Comparison of ENCODE assay signal across 8 cellular contexts in the genomic region with DNA sequence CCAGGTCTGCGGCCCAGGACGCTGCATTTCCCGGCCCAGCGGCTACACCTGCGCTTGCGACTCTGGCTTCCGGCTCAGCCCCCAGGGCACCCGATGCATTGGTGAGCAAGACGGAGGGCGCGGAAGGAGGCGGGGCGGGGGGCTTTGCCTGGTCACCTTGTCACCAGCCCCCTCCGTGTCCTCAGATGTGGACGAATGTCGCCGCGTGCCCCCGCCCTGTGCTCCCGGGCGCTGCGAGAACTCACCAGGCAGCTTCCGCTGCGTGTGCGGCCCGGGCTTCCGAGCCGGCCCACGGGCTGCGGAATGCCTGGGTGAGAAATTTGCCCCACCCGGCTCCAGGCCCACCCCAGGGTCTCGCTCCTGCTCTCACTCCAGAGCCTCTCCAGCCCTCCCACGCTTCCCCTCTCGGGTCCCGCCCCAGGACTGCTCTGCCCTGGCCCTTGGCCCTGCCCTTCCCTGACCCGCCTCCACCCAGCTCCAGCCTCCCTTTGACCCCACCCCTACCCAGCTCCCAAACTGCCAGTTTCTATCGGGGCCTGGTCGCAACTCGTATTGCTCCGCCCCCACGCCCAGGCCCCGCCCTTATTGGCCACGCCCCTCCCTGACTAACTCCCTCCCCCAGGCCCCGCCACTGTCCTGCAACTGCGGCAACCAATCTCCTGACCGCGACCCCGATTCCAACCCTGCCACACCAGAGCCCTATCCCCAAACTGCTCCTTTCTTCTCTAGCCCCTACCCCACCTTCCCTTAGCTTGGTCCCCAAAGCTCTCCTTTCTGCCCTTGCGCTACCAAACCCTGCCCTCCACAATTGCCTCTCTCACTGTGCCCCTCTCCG. TPM values are rescaled to one million over a fixed set of nuclear protein-coding genes. Genes with fewer than 3 reads are reported as not detected.
DNase-seq lines count a peak whose midpoint lies in the region; ATAC-seq, FAIRE-seq and TF ChIP-seq lines count a peak whose summit lies in the region.

No MANE protein-coding gene starts in this region.

- no peaks in the 10 kb centered on the region for H4K20me1 ChIP-seq in endothelial cell of umbilical vein (replicated peaks; ENCODE audit: control insufficient read depth, extremely low read depth, insufficient read depth, low read length)

- peaks cover 49% of the 10 kb centered on the region for H3K4me1 Mint-ChIP-seq in activated CD8-positive, alpha-beta memory T cell treated with anti-CD3 and anti-CD28 coated beads, Interleukin-2, amount 10 ng/mL, durations not matched to agents 7 days and 5 days

- peak; percentile 84 for FAIRE-seq in endothelial cell of umbilical vein (lab: Jason Lieb, UNC)

- no peaks in the 10 kb centered on the region for H3K79me2 ChIP-seq in endothelial cell of umbilical vein (ENCODE audit: control insufficient read depth, insufficient read depth, low read length)

- peak overlapping the region; percentile 42 for H3K4me2 ChIP-seq in endothelial cell of umbilical vein (ENCODE audit: insufficient read depth, low read length)

- ATAC-seq in HG02610 (IDR thresholded peaks at IDR 0.05; ENCODE audit: unreplicated experiment) (peak; percentile 33), mucosa of descending colon (peak; percentile 64)
- peak; percentile 64 for ATAC-seq in activated CD8-positive, alpha-beta memory T cell treated with anti-CD3 and anti-CD28 coated beads, Interleukin-2, amount 10 ng/mL, durations not matched to agents 7 days and 5 days

- CTCF ChIA-PET in activated CD8-positive, alpha-beta memory T cell treated with anti-CD3 and anti-CD28 coated beads, Interleukin-2, amount 10 ng/mL, durations not matched to agents 7 days and 5 days (lab: Charles Lee), result interaction anchor here (0.7 to 8.8 kb wide), 7 partner anchors 10 to 305 kb away, joined by 3 to 88 read pairs (median 3); no protein-coding TSS in a partner anchor
- CTCF ChIA-PET in endothelial cell of umbilical vein (lab: Charles Lee), result interaction anchor here (2.2 kb wide), 1 partner anchor 25 kb away, joined by 10 read pairs; no protein-coding TSS in a partner anchor

- peak overlapping the region in 2 of 3 experiments; percentile 8 to 33 for H3K4me3 ChIP-seq in endothelial cell of umbilical vein (replicated peaks in 1 of 3; ENCODE audit: insufficient read depth in 1 of 3, low read depth in 1 of 3, low read length in 3 of 3)
- H3K4me3 ChIP-seq in mucosa of descending colon, result peak overlapping the region; percentile 30

- H3K27ac Mint-ChIP-seq in activated CD8-positive, alpha-beta memory T cell treated with anti-CD3 and anti-CD28 coated beads, Interleukin-2, amount 10 ng/mL, durations not matched to agents 7 days and 5 days, result peak overlapping the region; percentile 90

- H3K27me3 ChIP-seq in endothelial cell of umbilical vein (ENCODE audit: control insufficient read depth in 2 of 2, insufficient read depth in 2 of 2, low read length in 2 of 2), result no peaks in the 10 kb centered on the region

- TF ChIP-seq POLR2A in endothelial cell of umbilical vein (IDR thresholded peaks at IDR 0.05; ENCODE audit: low read depth, low read length), result peak; percentile 30

- H3K9me3 ChIP-seq in endothelial cell of umbilical vein (replicated peaks; ENCODE audit: control insufficient read depth, insufficient read depth, low read length), result no peaks in the 10 kb centered on the region
- H3K9me3 ChIP-seq in mucosa of descending colon, result no peaks in the 10 kb centered on the region

- no peak overlapping the region for H3K9ac ChIP-seq in endothelial cell of umbilical vein (replicated peaks; ENCODE audit: extremely low read depth, insufficient read depth, low read length)

- H3K9me1 ChIP-seq in endothelial cell of umbilical vein (replicated peaks; ENCODE audit: control insufficient read depth, extremely low read depth, insufficient read depth, low read length), result no peaks in the 10 kb centered on the region

- BruUV-seq in endothelial cell of umbilical vein (replicated peaks; lab: Mats Ljungman, UMichigan), result no TSS peak

- TF ChIP-seq CTCF in GM10266 (IDR thresholded peaks at IDR 0.05; ENCODE audit: control insufficient read depth, insufficient read depth, low read depth, missing control alignments) (no peak), endothelial cell of umbilical vein (IDR thresholded peaks at IDR 0.05; ENCODE audit: extremely low read depth in 1 of 2, insufficient read depth in 1 of 2, low read depth in 1 of 2, low read length in 2 of 2) (no peak), mucosa of descending colon (IDR thresholded peaks at IDR 0.05) (no peak)

- peaks cover 1% of the 10 kb centered on the region for H3K36me3 Mint-ChIP-seq in activated CD8-positive, alpha-beta memory T cell treated with anti-CD3 and anti-CD28 coated beads, Interleukin-2, amount 10 ng/mL, durations not matched to agents 7 days and 5 days

- no peaks in the 10 kb centered on the region for H3K9me3 Mint-ChIP-seq in activated CD8-positive, alpha-beta memory T cell treated with anti-CD3 and anti-CD28 coated beads, Interleukin-2, amount 10 ng/mL, durations not matched to agents 7 days and 5 days (ENCODE audit: low read depth)

- no peaks in the 10 kb centered on the region for H3K36me3 ChIP-seq in endothelial cell of umbilical vein (ENCODE audit: control insufficient read depth in 2 of 2, extremely low read depth in 1 of 2, insufficient read depth in 2 of 2, low read length in 2 of 2)
- no peaks in the 10 kb centered on the region for H3K36me3 ChIP-seq in mucosa of descending colon (ENCODE audit: low read depth)

- peak overlapping the region; percentile 69 for H2AFZ ChIP-seq in endothelial cell of umbilical vein (ENCODE audit: low read depth, low read length)

- peak; percentile 98 for DNase-seq in GM10266 (ENCODE audit: extremely low spot score)
- DNase-seq in NCI-H69 (lab: John Stamatoyannopoulos, UW), result peak; percentile 54
- DNase-seq in activated CD8-positive, alpha-beta memory T cell treated with anti-CD3 and anti-CD28 coated beads, Interleukin-2, amount 10 ng/mL, durations not matched to agents 7 days and 5 days, result peak; percentile 94
- peak; percentile 61 for DNase-seq in endothelial cell of umbilical vein (ENCODE audit: low read depth, low spot score)
- peak; percentile 97 to 98 (median 97) for DNase-seq in mucosa of descending colon
- DNase-seq in stimulated activated CD8-positive, alpha-beta memory T cell treated with anti-CD3 and anti-CD28 coated beads, Interleukin-7, amount 100 ng/mL, for 1 hour (ENCODE audit: low read depth in 2 of 2), result peak; percentile 70 to 71
- no peak for DNase-seq in NCI-H1694 (lab: John Stamatoyannopoulos, UW)

- POLR2A ChIA-PET in endothelial cell of umbilical vein (lab: Charles Lee), result interaction anchor here (0.6 kb wide), 1 partner anchor 1080 kb away, joined by 3 read pairs; no protein-coding TSS in a partner anchor

- dilution Hi-C loops in endothelial cell of umbilical vein (cut with MboI; ENCODE audit: extremely low pct_ligation_motif_present, low sequenced_read_pairs), result no loop called here

- peaks cover 32% of the 10 kb centered on the region for H3K4me1 ChIP-seq in endothelial cell of umbilical vein (ENCODE audit: control insufficient read depth, extremely low read depth, insufficient read depth, low read length)
- peaks cover 66% of the 10 kb centered on the region for H3K4me1 ChIP-seq in mucosa of descending colon (ENCODE audit: low read depth)

- H3K27me3 Mint-ChIP-seq in activated CD8-positive, alpha-beta memory T cell treated with anti-CD3 and anti-CD28 coated beads, Interleukin-2, amount 10 ng/mL, durations not matched to agents 7 days and 5 days, result no peaks in the 10 kb centered on the region

- intact Hi-C loops in endothelial cell of umbilical vein (cut with micrococcal nuclease) (no loop called here), mucosa of descending colon (cut with DNase I, micrococcal nuclease) (no loop called here)

- H3K27ac ChIP-seq in endothelial cell of umbilical vein (ENCODE audit: insufficient read depth, low read depth, low read length), result no peak overlapping the region

- H3K4me3 Mint-ChIP-seq in activated CD8-positive, alpha-beta memory T cell treated with anti-CD3 and anti-CD28 coated beads, Interleukin-2, amount 10 ng/mL, durations not matched to agents 7 days and 5 days, result peak overlapping the region; percentile 76

TF ChIP-seq in endothelial cell of umbilical vein, 7 proteins besides CTCF, POLR2A, EP300 and RAD21 (continues in another document):
- TF ChIP-seq, protein P1, sequence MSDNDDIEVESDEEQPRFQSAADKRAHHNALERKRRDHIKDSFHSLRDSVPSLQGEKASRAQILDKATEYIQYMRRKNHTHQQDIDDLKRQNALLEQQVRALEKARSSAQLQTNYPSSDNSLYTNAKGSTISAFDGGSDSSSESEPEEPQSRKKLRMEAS (IDR thresholded peaks at IDR 0.05; ENCODE audit: insufficient read depth, insufficient read length), result no peak
- TF ChIP-seq MYC (IDR thresholded peaks at IDR 0.05; ENCODE audit: low read depth, low read length), result no peak
- no peak for TF ChIP-seq JUN (IDR thresholded peaks at IDR 0.05; ENCODE audit: borderline replicate concordance, insufficient read depth, insufficient read length, low read depth)
- peak; percentile 28 for TF ChIP-seq POLR2AphosphoS5 (IDR thresholded peaks at IDR 0.05; ENCODE audit: insufficient read depth, low read depth, low read length)

RNA-seq across cellular contexts. Expression of a gene that starts 8.6 kb away (rescaled TPM):
- total RNA-seq in activated CD8-positive, alpha-beta memory T cell treated with anti-CD3 and anti-CD28 coated beads, Interleukin-2, amount 10 ng/mL, durations not matched to agents 7 days and 5 days, result 10 to 100 TPM; 42.8 to 75.9 TPM
- total RNA-seq in endothelial cell of umbilical vein, result 38.0 and 67.4 TPM in 2 replicates
- 25.9 and 31.4 TPM in 2 replicates for polyA plus RNA-seq in endothelial cell of umbilical vein
- 17.5 and 20.4 TPM in 2 replicates for polyA plus RNA-seq in endothelial cell of umbilical vein (2011; cell fraction: cytosol; rRNA removed)
- 93.6 and 95.8 TPM in 2 replicates for polyA plus RNA-seq in endothelial cell of umbilical vein (2011; cell fraction: nucleus; rRNA removed)
- 72.8 and 137 TPM in 2 replicates for polyA plus RNA-seq in endothelial cell of umbilical vein (2012)
- 18.8 and 20.0 TPM in 2 replicates for polyA minus RNA-seq in endothelial cell of umbilical vein
- polyA minus RNA-seq in endothelial cell of umbilical vein (2011; cell fraction: cytosol; rRNA and poly(A)+ RNA removed), result 34.3 TPM
- 17.3 and 24.0 TPM in 2 replicates for polyA minus RNA-seq in endothelial cell of umbilical vein (2011; cell fraction: nucleus; rRNA and poly(A)+ RNA removed)
- total RNA-seq in mucosa of descending colon, result 100 to 1,000 TPM; 141 to 244 (median 160) TPM

RNA-seq across cellular contexts. Expression of a gene that starts 33.1 kb away (rescaled TPM):
- total RNA-seq in activated CD8-positive, alpha-beta memory T cell treated with anti-CD3 and anti-CD28 coated beads, Interleukin-2, amount 10 ng/mL, durations not matched to agents 7 days and 5 days, result 100 to 1,000 TPM; 135 to 153 TPM
- total RNA-seq in endothelial cell of umbilical vein (100 and 106 TPM in 2 replicates), mucosa of descending colon (10 to 100 TPM; 58.1 to 70.6 (median 62.2) TPM)
- polyA plus RNA-seq in endothelial cell of umbilical vein, result 113 and 171 TPM in 2 replicates
- 67.5 and 75.3 TPM in 2 replicates for polyA plus RNA-seq in endothelial cell of umbilical vein (2011; cell fraction: cytosol; rRNA removed)
- 115 and 165 TPM in 2 replicates for polyA plus RNA-seq in endothelial cell of umbilical vein (2011; cell fraction: nucleus; rRNA removed)
- 90.1 and 118 TPM in 2 replicates for polyA plus RNA-seq in endothelial cell of umbilical vein (2012)
- polyA minus RNA-seq in endothelial cell of umbilical vein, result 56.6 and 78.9 TPM in 2 replicates
- 72.2 TPM for polyA minus RNA-seq in endothelial cell of umbilical vein (2011; cell fraction: cytosol; rRNA and poly(A)+ RNA removed)
- 28.8 and 52.6 TPM in 2 replicates for polyA minus RNA-seq in endothelial cell of umbilical vein (2011; cell fraction: nucleus; rRNA and poly(A)+ RNA removed)
